ENCODE assay signal across 22 cellular contexts in genomic region chrX:106306391-106306947, GRCh38.
"Had no signal": no experiment of that assay in that cellular context is flagged by ENCODE, and none has a peak within 500 bp of the region (broad histone marks: within the 10 kb centered on the region; RNA-seq: fewer than 3 reads in every experiment).

No MANE protein-coding gene starts in this region.

- DNase-seq: dermis blood vessel endothelial cell; effector CD8-positive, alpha-beta T cell; effector memory CD8-positive, alpha-beta T cell; endodermal cell; foreskin melanocyte; gastrocnemius medialis; glutamatergic neuron; head of caudate nucleus; heart right ventricle; hippocampal formation; left cardiac atrium; left lung; left ventricle myocardium superior; lower lobe of right lung; mesenchymal stem cell; mucosa of descending colon; naive B cell had no signal

- FAIRE-seq: colon, endometrium, keratinocyte had no signal

- H3K4me1 ChIP-seq: esophagus muscularis mucosa, gastrocnemius medialis, heart right ventricle, left lung, lower lobe of right lung had no signal

- ATAC-seq: effector memory CD8-positive, alpha-beta T cell; gastrocnemius medialis; heart right ventricle; left cardiac atrium; left lung; left ventricle myocardium superior; lower lobe of right lung; mucosa of descending colon had no signal

- H3K36me3 ChIP-seq: esophagus muscularis mucosa, gastrocnemius medialis, heart right ventricle, left lung, lower lobe of right lung had no signal

- H3K4me3 ChIP-seq: coronary artery, esophagus muscularis mucosa, gastrocnemius medialis, heart right ventricle, left lung, lower lobe of right lung, mucosa of descending colon had no signal

- H3K27ac ChIP-seq: coronary artery, esophagus muscularis mucosa, gastrocnemius medialis, heart right ventricle, left lung, lower lobe of right lung had no signal

- H3K27me3 ChIP-seq: esophagus muscularis mucosa, left lung had no signal
